Comparison of ENCODE assay signal across 8 cellular contexts in genomic region chr12:81610955-81611889, GRCh38.
DNase-seq lines count a peak whose midpoint lies in the region; ATAC-seq, FAIRE-seq and TF ChIP-seq lines count a peak whose summit lies in the region.

No MANE protein-coding gene starts in this region.

- no peaks in the 10 kb centered on the region for H3K36me3 ChIP-seq in IMR-90 (ENCODE audit: control insufficient read depth, insufficient read depth, low read length)
- no peaks in the 10 kb centered on the region for H3K36me3 ChIP-seq in bronchial epithelial cell (ENCODE audit: control insufficient read depth, insufficient read depth, low read length)

- H4K8ac ChIP-seq in IMR-90 (ENCODE audit: low read depth in 2 of 2, low read length in 2 of 2): no peak overlapping the region

- ATAC-seq in GM19023 (IDR thresholded peaks at IDR 0.05; ENCODE audit: unreplicated experiment) (peak; percentile 69), IMR-90 (ENCODE audit: low read depth) (no peak; the same call in 1 of the 2 replicates), HG02840 (IDR thresholded peaks at IDR 0.05; ENCODE audit: low FRiP score, unreplicated experiment) (no peak)

- CTCF ChIA-PET in IMR-90 (lab: Yijun Ruan, JAX): interaction anchor here (0.6 kb wide), 1 partner anchor 11 kb away, joined by 3 read pairs; no protein-coding TSS in a partner anchor

- POLR2A ChIA-PET in IMR-90 (lab: Charles Lee; ENCODE audit: unreplicated experiment): no interaction called here

- in situ Hi-C loops in IMR-90 (cut with MboI; ENCODE audit: low sequenced_read_pairs): no loop called here

- H3K56ac ChIP-seq in IMR-90 (ENCODE audit: extremely low read depth, insufficient read depth, low read length): no peak overlapping the region

- no peak overlapping the region for H2BK15ac ChIP-seq in IMR-90 (ENCODE audit: low read depth, low read length)

- H4K91ac ChIP-seq in IMR-90 (ENCODE audit: insufficient read depth, low read depth, low read length): no peak overlapping the region

- H3K4me3 ChIP-seq in IMR-90 (ENCODE audit: insufficient read depth, low read depth, low read length) (no peak overlapping the region), bronchial epithelial cell (ENCODE audit: low read depth, low read length) (no peak overlapping the region)

- no peak overlapping the region for H3K23ac ChIP-seq in IMR-90 (ENCODE audit: low read depth, low read length)

- H2BK120ac ChIP-seq in IMR-90 (ENCODE audit: low read depth, low read length): no peak overlapping the region

- no peak overlapping the region for H3K18ac ChIP-seq in IMR-90 (ENCODE audit: low read depth, low read length)

- H3K27me3 ChIP-seq in IMR-90 (ENCODE audit: control insufficient read depth, insufficient read depth, low read length) (no peaks in the 10 kb centered on the region), bronchial epithelial cell (ENCODE audit: control insufficient read depth, insufficient read depth, low read length) (no peaks in the 10 kb centered on the region)

- no peaks in the 10 kb centered on the region for H4K20me1 ChIP-seq in IMR-90 (ENCODE audit: insufficient read depth, low read length)

- 70% methylated on average over 2 of the region's 18 CpGs; no CpG with 5 or more reads in 1 of the 2 experiments for WGBS in IMR-90 (ENCODE audit: extremely low coverage in 2 of 2, insufficient read length in 1 of 2), 2 experiments

- no peaks in the 10 kb centered on the region for H3K9me1 ChIP-seq in IMR-90 (ENCODE audit: insufficient read depth, low read length)

- no peak overlapping the region for H3K4me2 ChIP-seq in IMR-90 (ENCODE audit: low read depth, low read length)

- dilution Hi-C loops in IMR-90 (cut with HindIII; ENCODE audit: low sequenced_read_pairs, unreplicated experiment): no loop called here

- no peak overlapping the region for H4K5ac ChIP-seq in IMR-90 (ENCODE audit: low read depth, low read length)

- intact Hi-C loops in IMR-90 (cut with micrococcal nuclease): no loop called here

- no peak overlapping the region for H3K27ac ChIP-seq in IMR-90 (ENCODE audit: insufficient read depth, low read length)

- no TSS peak for BruUV-seq in IMR-90 (replicated peaks; lab: Mats Ljungman, UMichigan)

- H2AFZ ChIP-seq in IMR-90 (replicated peaks; ENCODE audit: low read length, poor library complexity): peak overlapping the region; percentile 1

- no peak overlapping the region for H2BK20ac ChIP-seq in IMR-90 (ENCODE audit: low read depth, low read length)

- TF ChIP-seq POLR2A in IMR-90 (IDR thresholded peaks at IDR 0.05; ENCODE audit: low read depth, low read length): no peak

- TF ChIP-seq RAD21 in IMR-90 (IDR thresholded peaks at IDR 0.05; ENCODE audit: low read length): no peak

- no peaks in the 10 kb centered on the region for H3K9me3 ChIP-seq in IMR-90 (ENCODE audit: control insufficient read depth, insufficient read depth, low read length)

- TF ChIP-seq CTCF in IMR-90 (conservative IDR thresholded peaks at IDR 0.05; ENCODE audit: low read depth, low read length) (peak; percentile 19; the same call in 1 of the 2 replicates), bronchial epithelial cell (IDR thresholded peaks at IDR 0.05; ENCODE audit: insufficient read depth, low read length, severe bottlenecking) (peak; percentile 55)

- H2AK5ac ChIP-seq in IMR-90 (ENCODE audit: low read depth, low read length): no peak overlapping the region

- no peak overlapping the region for H3K9ac ChIP-seq in IMR-90 (ENCODE audit: low read depth, low read length)

- H2BK5ac ChIP-seq in IMR-90 (ENCODE audit: low read depth, low read length, poor library complexity, severe bottlenecking): no peak overlapping the region

- DNase-seq in AML-193 (lab: John Stamatoyannopoulos, UW) (peak; percentile 3 to 11), IMR-90 (peak; percentile 1), bronchial epithelial cell (ENCODE audit: low read depth) (peak; percentile 3), inferior parietal cortex (ENCODE audit: extremely low spot score) (no peak), T1000 (lab: John Stamatoyannopoulos, UW) (no peak)
- no peak for DNase-seq in activated CD4-positive, alpha-beta T cell treated with anti-CD3 and anti-CD28 coated beads for 48 hours

- no peaks in the 10 kb centered on the region for H3K4me1 ChIP-seq in IMR-90 (ENCODE audit: control insufficient read depth, insufficient read depth, low read length)

- no peak overlapping the region for H2AK9ac ChIP-seq in IMR-90 (replicated peaks; ENCODE audit: low read depth, low read length, poor library complexity)

- no peaks in the 10 kb centered on the region for H3K79me1 ChIP-seq in IMR-90 (ENCODE audit: low read depth in 1 of 2, low read length in 2 of 2)

- no peak for FAIRE-seq in bronchial epithelial cell (lab: Jason Lieb, UNC)

- H3K14ac ChIP-seq in IMR-90 (replicated peaks; ENCODE audit: low read depth, low read length): no peak overlapping the region

- no peak overlapping the region for H3K4ac ChIP-seq in IMR-90 (ENCODE audit: low read depth, low read length)

TF ChIP-seq in IMR-90, 13 proteins besides CTCF, POLR2A, EP300 and RAD21:
- TF ChIP-seq CEBPB (IDR thresholded peaks at IDR 0.05; ENCODE audit: low read depth, low read length): no peak
- no peak for TF ChIP-seq MAZ (IDR thresholded peaks at IDR 0.05; ENCODE audit: borderline replicate concordance, low read depth, low read length)
- TF ChIP-seq USF2 (IDR thresholded peaks at IDR 0.05; ENCODE audit: low read depth, low read length): no peak
- TF ChIP-seq BHLHE40 (IDR thresholded peaks at IDR 0.05; ENCODE audit: low read depth, low read length): no peak
- no peak for TF ChIP-seq SMC3 (IDR thresholded peaks at IDR 0.05; ENCODE audit: low read depth, low read length)
- no peak for TF ChIP-seq NFE2L2 (IDR thresholded peaks at IDR 0.05; ENCODE audit: low read depth, low read length)
- no peak for TF ChIP-seq RCOR1 (IDR thresholded peaks at IDR 0.05; ENCODE audit: insufficient replicate concordance, low read length)
- TF ChIP-seq ELK1 (IDR thresholded peaks at IDR 0.05; ENCODE audit: borderline replicate concordance, low read depth, low read length): no peak
- TF ChIP-seq RFX5 (IDR thresholded peaks at IDR 0.05; ENCODE audit: low read depth, low read length): no peak

Comparison
In these comparisons a context has a peak if more than half of its experiments do, and no peak if none do; other contexts are left out.
1. DNase-seq: peak in AML-193 (2 of 2), IMR-90 (single experiment) and bronchial epithelial cell (single experiment); none in activated CD4-positive, alpha-beta T cell treated with anti-CD3 and anti-CD28 coated beads for 48 hours (single experiment), inferior parietal cortex (single experiment) and T1000 (single experiment).